In the genomic region with DNA sequence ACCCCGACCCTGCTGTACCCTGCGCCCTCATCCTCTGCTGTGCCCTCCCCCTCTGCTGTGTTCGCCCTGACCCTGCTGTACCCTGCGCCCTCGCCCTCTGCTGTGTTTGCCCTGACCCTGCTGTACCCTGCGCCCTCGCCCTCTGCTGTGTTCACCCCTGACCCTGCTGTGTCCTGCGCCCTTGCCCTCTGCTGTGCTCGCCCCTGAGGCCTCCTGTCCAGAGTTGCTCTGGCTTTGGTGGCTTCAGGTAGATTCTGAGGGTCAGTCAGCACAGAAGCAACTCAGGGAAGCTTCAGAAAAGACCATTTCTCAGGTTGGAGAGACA, we compare ENCODE assay signal across 17 cellular contexts.
"Had no signal": no experiment of that assay in that cellular context is flagged by ENCODE, and none has a peak within 500 bp of the region (broad histone marks: within the 10 kb centered on the region; RNA-seq: fewer than 3 reads in every experiment).

No MANE protein-coding gene starts in this region.

- ATAC-seq: activated CD4-positive, CD25-positive, alpha-beta regulatory T cell treated with anti-CD3 and anti-CD28 coated beads, Interleukin-2, amount 50 U/mL, for 24 hours; esophagus mucosa; left colon; naive thymus-derived CD4-positive, alpha-beta T cell; T-helper 17 cell had no signal

- H3K9me3 Mint-ChIP-seq: activated T-cell treated with anti-CD3 and anti-CD28 coated beads, Interleukin-2, amount 50 U/mL, for 72 hours; brain; naive thymus-derived CD4-positive, alpha-beta T cell; stimulated activated naive B cell treated with anti-CD40 and anti-IgM and Interleukin-4, amounts not matched to agents 10 μg/mL and 1 μg/mL and 100 μg/mL, for 72 hours; type B pancreatic cell had no signal

- H3K27ac Mint-ChIP-seq: activated T-cell treated with anti-CD3 and anti-CD28 coated beads, Interleukin-2, amount 50 U/mL, for 72 hours; stimulated activated naive B cell treated with anti-CD40 and anti-IgM and Interleukin-4, amounts not matched to agents 10 μg/mL and 1 μg/mL and 100 μg/mL, for 72 hours; T-helper 17 cell; type B pancreatic cell had no signal

- H3K27me3 Mint-ChIP-seq: brain; naive thymus-derived CD4-positive, alpha-beta T cell; stimulated activated naive B cell treated with anti-CD40 and anti-IgM and Interleukin-4, amounts not matched to agents 10 μg/mL and 1 μg/mL and 100 μg/mL, for 72 hours; T-helper 17 cell; type B pancreatic cell had no signal

- H3K4me3 Mint-ChIP-seq: activated T-cell treated with anti-CD3 and anti-CD28 coated beads, Interleukin-2, amount 50 U/mL, for 72 hours; brain; stimulated activated naive B cell treated with anti-CD40 and anti-IgM and Interleukin-4, amounts not matched to agents 10 μg/mL and 1 μg/mL and 100 μg/mL, for 72 hours; T-helper 17 cell; type B pancreatic cell had no signal

- DNase-seq: activated naive CD4-positive, alpha-beta T cell; activated T-cell treated with anti-CD3 and anti-CD28 coated beads, Interleukin-2, amount 50 U/mL, for 72 hours; amygdala; cerebellar nuclear complex; dermis blood vessel endothelial cell; left colon; naive thymus-derived CD4-positive, alpha-beta T cell; psoas muscle; right lobe of liver; spleen; stimulated activated CD4-positive, alpha-beta T cell treated with anti-CD3 and anti-CD28 coated beads, Interleukin-1b, Interleukin-23, amount 100 ng/mL, for 48 hours; stimulated activated naive B cell treated with anti-CD40 and anti-IgM and Interleukin-4, amounts not matched to agents 10 μg/mL and 1 μg/mL and 100 μg/mL, for 72 hours; T-helper 17 cell had no signal
